1 cellular context compared by ENCODE assay signal in the genomic region with DNA sequence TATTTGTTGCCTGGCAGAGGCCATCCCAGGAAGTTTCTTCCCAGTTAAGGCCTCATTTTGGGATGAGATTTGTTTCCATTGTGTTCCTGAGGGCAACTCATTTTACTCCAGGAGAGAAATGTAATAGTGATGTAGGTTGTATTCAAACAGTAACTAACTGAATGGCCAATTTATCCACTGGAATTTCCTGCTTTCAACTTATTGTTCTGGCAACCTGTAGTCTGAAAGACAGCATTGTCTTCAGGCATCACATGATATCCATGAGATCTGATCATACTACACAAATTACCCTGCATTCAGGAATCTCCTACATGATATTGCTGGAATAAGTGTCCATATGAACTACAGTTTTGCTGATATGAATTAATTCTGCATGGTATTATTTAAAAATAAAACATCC.
TF ChIP-seq lines count a peak whose summit lies in the region.

No MANE protein-coding gene starts in this region.

TF ChIP-seq in WTC11, 78 proteins besides CTCF, POLR2A, EP300 and RAD21 (continued from another document):
- TF ChIP-seq, protein P1, sequence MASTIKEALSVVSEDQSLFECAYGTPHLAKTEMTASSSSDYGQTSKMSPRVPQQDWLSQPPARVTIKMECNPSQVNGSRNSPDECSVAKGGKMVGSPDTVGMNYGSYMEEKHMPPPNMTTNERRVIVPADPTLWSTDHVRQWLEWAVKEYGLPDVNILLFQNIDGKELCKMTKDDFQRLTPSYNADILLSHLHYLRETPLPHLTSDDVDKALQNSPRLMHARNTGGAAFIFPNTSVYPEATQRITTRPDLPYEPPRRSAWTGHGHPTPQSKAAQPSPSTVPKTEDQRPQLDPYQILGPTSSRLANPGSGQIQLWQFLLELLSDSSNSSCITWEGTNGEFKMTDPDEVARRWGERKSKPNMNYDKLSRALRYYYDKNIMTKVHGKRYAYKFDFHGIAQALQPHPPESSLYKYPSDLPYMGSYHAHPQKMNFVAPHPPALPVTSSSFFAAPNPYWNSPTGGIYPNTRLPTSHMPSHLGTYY (CRISPR knock-in tag; IDR thresholded peaks at IDR 0.05): no peak
